23 cellular contexts compared by ENCODE assay signal in the genomic region with DNA sequence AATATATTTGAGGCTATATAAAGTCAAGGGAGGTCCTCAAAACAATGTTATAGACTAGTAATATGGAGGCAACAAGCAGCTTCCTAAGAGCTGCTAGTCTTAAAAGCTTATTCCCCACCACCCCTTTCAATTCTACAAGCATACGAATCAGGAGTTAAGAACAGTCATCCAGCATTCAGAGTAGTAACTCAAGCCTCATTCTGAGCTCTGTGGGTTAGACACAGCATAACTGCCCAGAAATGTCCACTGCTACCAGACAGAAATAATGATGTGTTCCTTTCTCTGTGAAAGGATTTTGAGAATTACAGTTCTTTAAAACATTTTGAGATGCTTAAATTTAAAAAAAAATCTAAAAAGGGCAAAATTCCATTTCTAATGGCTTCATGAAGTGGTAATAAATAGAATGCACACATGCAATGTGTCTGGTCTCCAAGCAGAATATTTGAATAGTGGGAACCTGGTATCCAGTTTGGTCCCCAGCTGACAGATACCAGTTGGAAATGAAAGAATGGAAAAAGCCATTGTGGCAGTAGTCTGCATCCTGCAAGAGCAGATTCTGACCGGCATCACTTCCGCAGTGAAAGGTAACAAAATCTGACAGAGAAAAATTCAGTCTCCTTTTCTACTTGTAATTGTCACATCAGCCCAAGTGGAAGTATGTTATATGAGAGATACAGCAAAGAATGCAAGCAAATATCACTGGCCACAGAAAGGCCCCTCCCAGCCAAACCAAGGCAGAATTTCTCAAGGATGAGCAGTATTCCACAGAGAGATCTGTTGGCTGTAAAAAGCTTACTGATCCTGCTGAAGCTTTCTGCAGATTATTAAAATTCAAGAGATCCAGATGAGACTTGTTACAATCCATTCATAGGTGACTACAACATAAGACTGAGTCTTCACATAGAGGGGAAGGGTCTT.
DNase-seq lines count a peak whose midpoint lies in the region; ATAC-seq and TF ChIP-seq lines count a peak whose summit lies in the region.
"Had no signal": no experiment of that assay in that cellular context is flagged by ENCODE, and none has a peak within 500 bp of the region (broad histone marks: within the 10 kb centered on the region; RNA-seq: fewer than 3 reads in every experiment).

No MANE protein-coding gene starts in this region.

- peaks cover 27% of the 10 kb centered on the region for H3K4me1 Mint-ChIP-seq in glutamatergic neuron (ENCODE audit: low read depth, unreplicated experiment)
- H3K4me1 Mint-ChIP-seq in stimulated activated memory B cell treated with anti-CD40 and anti-IgM and Interleukin-4, amounts not matched to agents 10 μg/mL and 1 μg/mL and 100 μg/mL, for 72 hours: no peaks in the 10 kb centered on the region

- H3K4me1 ChIP-seq in GM23248 (ENCODE audit: insufficient read depth) (peaks cover 37% of the 10 kb centered on the region), smooth muscle cell (ENCODE audit: low read depth) (peaks cover 31% of the 10 kb centered on the region), breast epithelium (no peaks in the 10 kb centered on the region)

- no peak overlapping the region for H2AFZ ChIP-seq in GM23248
- no peak overlapping the region for H2AFZ ChIP-seq in smooth muscle cell (ENCODE audit: low read depth)
- H2AFZ ChIP-seq: hepatocyte had no signal

- TF ChIP-seq CTCF in astrocyte of the spinal cord (IDR thresholded peaks at IDR 0.05; ENCODE audit: low read depth, low read length): no peak
- TF ChIP-seq CTCF in glutamatergic neuron (IDR thresholded peaks at IDR 0.05; ENCODE audit: partially characterized antibody, unreplicated experiment): no peak
- no peak for TF ChIP-seq CTCF in smooth muscle cell (IDR thresholded peaks at IDR 0.05; ENCODE audit: borderline replicate concordance, insufficient read depth, poor library complexity, severe bottlenecking)
- TF ChIP-seq CTCF in breast epithelium (IDR thresholded peaks at IDR 0.05): no peak
- TF ChIP-seq CTCF in GM10248 (IDR thresholded peaks at IDR 0.05; ENCODE audit: control extremely low read depth, extremely low read depth, low read depth, missing control alignments): no peak

- H3K79me2 ChIP-seq in GM23248 (ENCODE audit: insufficient read depth) (peaks cover 28% of the 10 kb centered on the region), smooth muscle cell (ENCODE audit: low read depth) (no peaks in the 10 kb centered on the region)

- H3K9me3 ChIP-seq in GM23248 (ENCODE audit: low read depth) (no peaks in the 10 kb centered on the region), smooth muscle cell (replicated peaks; ENCODE audit: low read depth) (no peaks in the 10 kb centered on the region), breast epithelium (no peaks in the 10 kb centered on the region)
- H3K9me3 ChIP-seq: neutrophil had no signal

- peak overlapping the region; percentile 18 for H3K4me3 Mint-ChIP-seq in glutamatergic neuron (ENCODE audit: unreplicated experiment)
- no peak overlapping the region for H3K4me3 Mint-ChIP-seq in stimulated activated memory B cell treated with anti-CD40 and anti-IgM and Interleukin-4, amounts not matched to agents 10 μg/mL and 1 μg/mL and 100 μg/mL, for 72 hours
- H3K4me3 Mint-ChIP-seq: dendritic cell treated with granulocyte-macrophage colony-stimulating factor and Interleukin-4, amounts not matched to agents 40 ng/mL and 50 ng/mL, for 4 days; mesothelial cell of epicardium had no signal

- H3K4me3 ChIP-seq in GM23248 (peak overlapping the region; percentile 43), astrocyte of the spinal cord (ENCODE audit: low read depth, low read length) (no peak overlapping the region), smooth muscle cell (no peak overlapping the region), breast epithelium (no peak overlapping the region)
- H3K4me3 ChIP-seq: hepatocyte had no signal

- no peaks in the 10 kb centered on the region for H3K27me3 ChIP-seq in GM23248 (replicated peaks; ENCODE audit: insufficient read depth)
- no peaks in the 10 kb centered on the region for H3K27me3 ChIP-seq in smooth muscle cell (ENCODE audit: low read depth)
- no peaks in the 10 kb centered on the region for H3K27me3 ChIP-seq in breast epithelium
- H3K27me3 ChIP-seq: hepatocyte, neutrophil had no signal

- in situ Hi-C loops in GM23248 (cut with MboI): no loop called here
- in situ Hi-C loops in astrocyte of the spinal cord (cut with HindIII; ENCODE audit: low sequenced_read_pairs): no loop called here

- DNase-seq in GM23248: peak; percentile 89
- peak; percentile 59 for DNase-seq in astrocyte of the spinal cord (ENCODE audit: low read depth, low spot score)
- no peak for DNase-seq in glutamatergic neuron
- no peak for DNase-seq in smooth muscle cell (lab: John Stamatoyannopoulos, UW; ENCODE audit: unreplicated experiment)
- DNase-seq in breast epithelium (ENCODE audit: low spot score in 2 of 2): no peak
- no peak for DNase-seq in GM10248 (ENCODE audit: extremely low spot score)
- DNase-seq: activated gamma-delta T cell; aorta; KBM-7; kidney; NCI-H1092; NCI-H2107; PC-3; stimulated activated CD4-positive, alpha-beta T cell treated with anti-CD3 and anti-CD28 coated beads, Interleukin-2, amount 100 ng/mL, for 24 hours; substantia nigra had no signal

- H3K9ac ChIP-seq in GM23248 (peak overlapping the region; percentile 57), smooth muscle cell (ENCODE audit: low read depth) (no peak overlapping the region)

- no peak for TF ChIP-seq POLR2A in breast epithelium (IDR thresholded peaks at IDR 0.05)

- H3K27ac ChIP-seq in GM23248 (peak overlapping the region; percentile 87), smooth muscle cell (ENCODE audit: low read depth) (peak overlapping the region; percentile 37), breast epithelium (no peak overlapping the region)
- H3K27ac ChIP-seq: epithelial cell of prostate, hepatocyte, HL-60, neutrophil had no signal

- no peaks in the 10 kb centered on the region for H3K36me3 Mint-ChIP-seq in glutamatergic neuron (ENCODE audit: unreplicated experiment)
- no peaks in the 10 kb centered on the region for H3K36me3 Mint-ChIP-seq in stimulated activated memory B cell treated with anti-CD40 and anti-IgM and Interleukin-4, amounts not matched to agents 10 μg/mL and 1 μg/mL and 100 μg/mL, for 72 hours

- H3K27me3 Mint-ChIP-seq in glutamatergic neuron (ENCODE audit: unreplicated experiment): no peaks in the 10 kb centered on the region
- H3K27me3 Mint-ChIP-seq in stimulated activated memory B cell treated with anti-CD40 and anti-IgM and Interleukin-4, amounts not matched to agents 10 μg/mL and 1 μg/mL and 100 μg/mL, for 72 hours: no peaks in the 10 kb centered on the region
- H3K27me3 Mint-ChIP-seq: dendritic cell treated with granulocyte-macrophage colony-stimulating factor and Interleukin-4, amounts not matched to agents 40 ng/mL and 50 ng/mL, for 4 days had no signal

- no peaks in the 10 kb centered on the region for H3K9me2 ChIP-seq in GM23248 (ENCODE audit: insufficient read depth)

- WGBS in GM23248 (ENCODE audit: low coverage in 1 of 2, low lambda C conversion rate in 2 of 2, missing lambda C conversion rate in 2 of 2), 2 experiments: 40 to 47% methylated on average over 3 of the region's 3 CpGs
- WGBS in smooth muscle cell (ENCODE audit: low lambda C conversion rate): 78% methylated on average over 3 of the region's 3 CpGs

- H3K9me3 Mint-ChIP-seq in glutamatergic neuron (ENCODE audit: unreplicated experiment): peaks cover 7% of the 10 kb centered on the region
- no peaks in the 10 kb centered on the region for H3K9me3 Mint-ChIP-seq in stimulated activated memory B cell treated with anti-CD40 and anti-IgM and Interleukin-4, amounts not matched to agents 10 μg/mL and 1 μg/mL and 100 μg/mL, for 72 hours
- H3K9me3 Mint-ChIP-seq: dendritic cell treated with granulocyte-macrophage colony-stimulating factor and Interleukin-4, amounts not matched to agents 40 ng/mL and 50 ng/mL, for 4 days; mesothelial cell of epicardium had no signal

- POLR2A ChIA-PET in GM10248 (lab: Yijun Ruan, JAX): no interaction called here

- no peak for ATAC-seq in stimulated activated memory B cell treated with anti-CD40 and anti-IgM and Interleukin-4, amounts not matched to agents 10 μg/mL and 1 μg/mL and 100 μg/mL, for 72 hours
- no peak for ATAC-seq in HG02763 (IDR thresholded peaks at IDR 0.05; ENCODE audit: unreplicated experiment)

- CTCF ChIA-PET in GM10248 (lab: Yijun Ruan, JAX): interaction anchor here (0.9 to 3.4 kb wide), 5 partner anchors 9 to 68 kb away, joined by 3 to 10 read pairs (median 4); no protein-coding TSS in a partner anchor

- H3F3A ChIP-seq in GM23248 (ENCODE audit: insufficient read depth): peaks cover 48% of the 10 kb centered on the region
- H3F3A ChIP-seq in smooth muscle cell (ENCODE audit: low read depth): no peaks in the 10 kb centered on the region

- H3K4me2 ChIP-seq in GM23248 (ENCODE audit: unreplicated experiment) (peak overlapping the region; percentile 87), smooth muscle cell (peak overlapping the region; percentile 56)
- H3K4me2 ChIP-seq: hepatocyte had no signal

- no peaks in the 10 kb centered on the region for H3K36me3 ChIP-seq in GM23248 (ENCODE audit: low read depth)
- H3K36me3 ChIP-seq in smooth muscle cell (ENCODE audit: low read depth): no peaks in the 10 kb centered on the region
- no peaks in the 10 kb centered on the region for H3K36me3 ChIP-seq in breast epithelium
- H3K36me3 ChIP-seq: neutrophil had no signal

- H3K27ac Mint-ChIP-seq in glutamatergic neuron (ENCODE audit: unreplicated experiment): peak overlapping the region; percentile 53
- H3K27ac Mint-ChIP-seq in stimulated activated memory B cell treated with anti-CD40 and anti-IgM and Interleukin-4, amounts not matched to agents 10 μg/mL and 1 μg/mL and 100 μg/mL, for 72 hours: no peak overlapping the region
- H3K27ac Mint-ChIP-seq: dendritic cell treated with granulocyte-macrophage colony-stimulating factor and Interleukin-4, amounts not matched to agents 40 ng/mL and 50 ng/mL, for 4 days; mesothelial cell of epicardium had no signal

- intact Hi-C loops in breast epithelium (cut with DNase I; ENCODE audit: low total_unique reads): no loop called here

- H4K20me1 ChIP-seq in GM23248 (ENCODE audit: insufficient read depth) (no peaks in the 10 kb centered on the region), smooth muscle cell (ENCODE audit: low read depth) (peaks cover 4% of the 10 kb centered on the region)

Comparison
In these comparisons a context has a peak if more than half of its experiments do, and no peak if none do; other contexts are left out.
1. DNase-seq: peak in GM23248 (single experiment) and astrocyte of the spinal cord (single experiment); none in glutamatergic neuron (single experiment), smooth muscle cell (single experiment), breast epithelium (0 of 2) and GM10248 (single experiment).
2. H3K27ac ChIP-seq: peak in GM23248 (single experiment) and smooth muscle cell (single experiment); none in breast epithelium (0 of 2).